ENCODE assay signal across 31 cellular contexts in genomic region chr12:81088221-81088620, GRCh38.
"Had no signal": no experiment of that assay in that cellular context is flagged by ENCODE, and none has a peak within 500 bp of the region (broad histone marks: within the 10 kb centered on the region; RNA-seq: fewer than 3 reads in every experiment).

No MANE protein-coding gene starts in this region.

- H3K4me3 ChIP-seq: coronary artery, dorsolateral prefrontal cortex, gastrocnemius medialis, heart left ventricle had no signal

- H3K27me3 Mint-ChIP-seq: activated CD4-positive, alpha-beta memory T cell treated with anti-CD3 and anti-CD28 coated beads for 36 hours; activated CD4-positive, alpha-beta T cell treated with anti-CD3 and anti-CD28 coated beads for 36 hours; activated CD4-positive, alpha-beta T cell treated with anti-CD3 and anti-CD28 coated beads, Interleukin-2, amount 10 ng/mL, durations not matched to agents 24 days and 14 days; activated CD8-positive, alpha-beta memory T cell treated with anti-CD3 and anti-CD28 coated beads, Interleukin-2, amount 10 ng/mL, durations not matched to agents 7 days and 5 days; activated naive CD4-positive, alpha-beta T cell treated with anti-CD3 and anti-CD28 coated beads, Interleukin-2, amount 10 ng/mL, durations not matched to agents 7 days and 5 days; activated naive CD8-positive, alpha-beta T cell treated with anti-CD3 and anti-CD28 coated beads, Interleukin-2, amount 10 ng/mL, durations not matched to agents 7 days and 5 days; central memory CD8-positive, alpha-beta T cell; dendritic cell treated with granulocyte-macrophage colony-stimulating factor and Interleukin-4, amounts not matched to agents 40 ng/mL and 50 ng/mL, for 4 days had no signal

- H3K36me3 ChIP-seq: brain microvascular endothelial cell, gastrocnemius medialis, heart left ventricle had no signal

- H3K9me3 Mint-ChIP-seq: activated CD4-positive, alpha-beta T cell treated with anti-CD3 and anti-CD28 coated beads, Interleukin-2, amount 10 ng/mL, durations not matched to agents 24 days and 14 days; activated naive CD4-positive, alpha-beta T cell treated with anti-CD3 and anti-CD28 coated beads, Interleukin-2, amount 10 ng/mL, durations not matched to agents 7 days and 5 days; activated naive CD8-positive, alpha-beta T cell treated with anti-CD3 and anti-CD28 coated beads, Interleukin-2, amount 10 ng/mL, durations not matched to agents 7 days and 5 days; activated T-helper 1 cell treated with anti-CD3 and anti-CD28 coated beads, Interleukin-12 subunit alpha, Interleukin-12 subunit beta, Interleukin-2, Interleukin-4 antibody, amounts not matched to agents 30 ng/mL and 10 ng/mL and 1 ng/mL, durations not matched to agents 14 hours and 24 hours and 36 hours; activated T-helper 2 cell treated with anti-CD3 and anti-CD28 coated beads, Interferon-gamma antibody, Interleukin-2, Interleukin-4, amounts not matched to agents 10 μg/mL and 5 μg/mL and 100 μg/mL, durations not matched to agents 14 hours and 24 hours and 36 hours; dendritic cell treated with granulocyte-macrophage colony-stimulating factor and Interleukin-4, amounts not matched to agents 40 ng/mL and 50 ng/mL, for 4 days; endodermal cell had no signal

- H3K27ac ChIP-seq: brain microvascular endothelial cell, coronary artery, dorsolateral prefrontal cortex, foreskin keratinocyte, heart left ventricle had no signal

- H3K27ac Mint-ChIP-seq: activated CD4-positive, alpha-beta memory T cell treated with anti-CD3 and anti-CD28 coated beads for 36 hours; activated CD4-positive, alpha-beta T cell treated with anti-CD3 and anti-CD28 coated beads for 36 hours; activated CD4-positive, alpha-beta T cell treated with anti-CD3 and anti-CD28 coated beads, Interleukin-2, amount 10 ng/mL, durations not matched to agents 24 days and 14 days; activated CD8-positive, alpha-beta memory T cell treated with anti-CD3 and anti-CD28 coated beads, Interleukin-2, amount 10 ng/mL, durations not matched to agents 7 days and 5 days; activated CD8-positive, alpha-beta T cell treated with anti-CD3 and anti-CD28 coated beads, Interleukin-2, amount 10 ng/mL, durations not matched to agents 7 days and 5 days; activated naive CD4-positive, alpha-beta T cell treated with anti-CD3 and anti-CD28 coated beads, Interleukin-2, amount 10 ng/mL, durations not matched to agents 7 days and 5 days; activated naive CD4-positive, alpha-beta T cell treated with anti-CD3 and anti-CD28 coated beads, Interleukin-2, amount 50 U/mL, for 72 hours; activated naive CD8-positive, alpha-beta T cell treated with anti-CD3 and anti-CD28 coated beads, Interleukin-2, amount 10 ng/mL, durations not matched to agents 7 days and 5 days; activated T-helper 1 cell treated with anti-CD3 and anti-CD28 coated beads, Interleukin-12 subunit alpha, Interleukin-12 subunit beta, Interleukin-2, Interleukin-4 antibody, amounts not matched to agents 30 ng/mL and 10 ng/mL and 1 ng/mL, durations not matched to agents 14 hours and 24 hours and 36 hours; activated T-helper 2 cell treated with anti-CD3 and anti-CD28 coated beads, Interferon-gamma antibody, Interleukin-2, Interleukin-4, amounts not matched to agents 10 μg/mL and 5 μg/mL and 100 μg/mL, durations not matched to agents 14 hours and 24 hours and 36 hours; dendritic cell treated with granulocyte-macrophage colony-stimulating factor and Interleukin-4, amounts not matched to agents 40 ng/mL and 50 ng/mL, for 4 days; endodermal cell had no signal

- DNase-seq: activated CD4-positive, alpha-beta memory T cell treated with anti-CD3 and anti-CD28 coated beads for 36 hours; activated CD4-positive, alpha-beta T cell treated with anti-CD3 and anti-CD28 coated beads for 36 hours; activated CD4-positive, alpha-beta T cell treated with anti-CD3 and anti-CD28 coated beads, Interleukin-2, amount 10 ng/mL, durations not matched to agents 24 days and 14 days; activated CD4-positive, CD25-positive, alpha-beta regulatory T cell; activated CD4-positive, CD25-positive, alpha-beta regulatory T cell treated with anti-CD3 and anti-CD28 coated beads, Interleukin-2, amount 50 U/mL, for 72 hours; activated CD8-positive, alpha-beta memory T cell treated with anti-CD3 and anti-CD28 coated beads, Interleukin-2, amount 10 ng/mL, durations not matched to agents 7 days and 5 days; activated CD8-positive, alpha-beta memory T cell treated with anti-CD3 and anti-CD28 coated beads, Interleukin-2, amount 50 U/mL, for 4 hours; activated CD8-positive, alpha-beta T cell treated with anti-CD3 and anti-CD28 coated beads, Interleukin-2, amount 10 ng/mL, durations not matched to agents 7 days and 5 days; activated gamma-delta T cell; activated naive CD4-positive, alpha-beta T cell; activated naive CD4-positive, alpha-beta T cell treated with anti-CD3 and anti-CD28 coated beads, Interleukin-2, amount 10 ng/mL, durations not matched to agents 7 days and 5 days; activated naive CD8-positive, alpha-beta T cell treated with anti-CD3 and anti-CD28 coated beads, Interleukin-2, amount 10 ng/mL, durations not matched to agents 7 days and 5 days; activated T-cell treated with anti-CD3 and anti-CD28 coated beads, Interleukin-2, amount 50 U/mL, for 1 hour; activated T-cell treated with anti-CD3 and anti-CD28 coated beads, Interleukin-2, amount 50 U/mL, for 48 hours; amniotic stem cell; anterior cingulate cortex; brain microvascular endothelial cell; dorsolateral prefrontal cortex; effector memory CD4-positive, alpha-beta T cell; endodermal cell; foreskin keratinocyte; gastrocnemius medialis; glutamatergic neuron; heart left ventricle; T-helper 2 cell had no signal

- H3K4me1 ChIP-seq: foreskin keratinocyte had no signal

- H3K9me3 ChIP-seq: gastrocnemius medialis, heart left ventricle had no signal

- H3K4me1 Mint-ChIP-seq: activated CD4-positive, alpha-beta T cell treated with anti-CD3 and anti-CD28 coated beads for 36 hours; activated CD4-positive, alpha-beta T cell treated with anti-CD3 and anti-CD28 coated beads, Interleukin-2, amount 10 ng/mL, durations not matched to agents 24 days and 14 days; activated CD8-positive, alpha-beta memory T cell treated with anti-CD3 and anti-CD28 coated beads, Interleukin-2, amount 10 ng/mL, durations not matched to agents 7 days and 5 days; activated naive CD4-positive, alpha-beta T cell treated with anti-CD3 and anti-CD28 coated beads, Interleukin-2, amount 10 ng/mL, durations not matched to agents 7 days and 5 days; activated naive CD8-positive, alpha-beta T cell treated with anti-CD3 and anti-CD28 coated beads, Interleukin-2, amount 10 ng/mL, durations not matched to agents 7 days and 5 days; central memory CD8-positive, alpha-beta T cell had no signal

- H3K36me3 Mint-ChIP-seq: activated CD4-positive, alpha-beta memory T cell treated with anti-CD3 and anti-CD28 coated beads for 36 hours; activated CD8-positive, alpha-beta memory T cell treated with anti-CD3 and anti-CD28 coated beads, Interleukin-2, amount 10 ng/mL, durations not matched to agents 7 days and 5 days; activated naive CD4-positive, alpha-beta T cell treated with anti-CD3 and anti-CD28 coated beads, Interleukin-2, amount 10 ng/mL, durations not matched to agents 7 days and 5 days; activated naive CD4-positive, alpha-beta T cell treated with anti-CD3 and anti-CD28 coated beads, Interleukin-2, amount 50 U/mL, for 72 hours; activated naive CD8-positive, alpha-beta T cell treated with anti-CD3 and anti-CD28 coated beads, Interleukin-2, amount 10 ng/mL, durations not matched to agents 7 days and 5 days had no signal

- H3K4me3 Mint-ChIP-seq: activated CD4-positive, alpha-beta memory T cell treated with anti-CD3 and anti-CD28 coated beads for 36 hours; activated CD4-positive, alpha-beta T cell treated with anti-CD3 and anti-CD28 coated beads for 36 hours; activated CD4-positive, alpha-beta T cell treated with anti-CD3 and anti-CD28 coated beads, Interleukin-2, amount 10 ng/mL, durations not matched to agents 24 days and 14 days; activated CD8-positive, alpha-beta memory T cell treated with anti-CD3 and anti-CD28 coated beads, Interleukin-2, amount 10 ng/mL, durations not matched to agents 7 days and 5 days; activated CD8-positive, alpha-beta T cell treated with anti-CD3 and anti-CD28 coated beads, Interleukin-2, amount 10 ng/mL, durations not matched to agents 7 days and 5 days; activated naive CD4-positive, alpha-beta T cell treated with anti-CD3 and anti-CD28 coated beads, Interleukin-2, amount 10 ng/mL, durations not matched to agents 7 days and 5 days; activated naive CD8-positive, alpha-beta T cell treated with anti-CD3 and anti-CD28 coated beads, Interleukin-2, amount 10 ng/mL, durations not matched to agents 7 days and 5 days; activated T-helper 1 cell treated with anti-CD3 and anti-CD28 coated beads, Interleukin-12 subunit alpha, Interleukin-12 subunit beta, Interleukin-2, Interleukin-4 antibody, amounts not matched to agents 30 ng/mL and 10 ng/mL and 1 ng/mL, durations not matched to agents 14 hours and 24 hours and 36 hours; central memory CD8-positive, alpha-beta T cell; dendritic cell treated with granulocyte-macrophage colony-stimulating factor and Interleukin-4, amounts not matched to agents 40 ng/mL and 50 ng/mL, for 4 days; endodermal cell had no signal
